In genomic region chr6:42368156-42368555, GRCh38 we compare ENCODE assay signal across 1 cellular context.
TF ChIP-seq lines count a peak whose summit lies in the region.

No MANE protein-coding gene starts in this region.

TF ChIP-seq in SK-N-SH treated with all-trans-retinoic acid at 6 μM for 48 hours, 23 proteins besides CTCF, POLR2A, EP300 and RAD21 (continued from another document):
- TF ChIP-seq, protein P1, sequence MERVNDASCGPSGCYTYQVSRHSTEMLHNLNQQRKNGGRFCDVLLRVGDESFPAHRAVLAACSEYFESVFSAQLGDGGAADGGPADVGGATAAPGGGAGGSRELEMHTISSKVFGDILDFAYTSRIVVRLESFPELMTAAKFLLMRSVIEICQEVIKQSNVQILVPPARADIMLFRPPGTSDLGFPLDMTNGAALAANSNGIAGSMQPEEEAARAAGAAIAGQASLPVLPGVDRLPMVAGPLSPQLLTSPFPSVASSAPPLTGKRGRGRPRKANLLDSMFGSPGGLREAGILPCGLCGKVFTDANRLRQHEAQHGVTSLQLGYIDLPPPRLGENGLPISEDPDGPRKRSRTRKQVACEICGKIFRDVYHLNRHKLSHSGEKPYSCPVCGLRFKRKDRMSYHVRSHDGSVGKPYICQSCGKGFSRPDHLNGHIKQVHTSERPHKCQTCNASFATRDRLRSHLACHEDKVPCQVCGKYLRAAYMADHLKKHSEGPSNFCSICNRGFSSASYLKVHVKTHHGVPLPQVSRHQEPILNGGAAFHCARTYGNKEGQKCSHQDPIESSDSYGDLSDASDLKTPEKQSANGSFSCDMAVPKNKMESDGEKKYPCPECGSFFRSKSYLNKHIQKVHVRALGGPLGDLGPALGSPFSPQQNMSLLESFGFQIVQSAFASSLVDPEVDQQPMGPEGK (CRISPR knock-in tag; IDR thresholded peaks at IDR 0.05; ENCODE audit: borderline replicate concordance), result no peak
TF ChIP-seq in SK-N-SH treated with all-trans-retinoic acid at 6 μM for 48 hours: peak in this region for 0.
